Comparison of ENCODE assay signal across 2 cellular contexts in the genomic region with DNA sequence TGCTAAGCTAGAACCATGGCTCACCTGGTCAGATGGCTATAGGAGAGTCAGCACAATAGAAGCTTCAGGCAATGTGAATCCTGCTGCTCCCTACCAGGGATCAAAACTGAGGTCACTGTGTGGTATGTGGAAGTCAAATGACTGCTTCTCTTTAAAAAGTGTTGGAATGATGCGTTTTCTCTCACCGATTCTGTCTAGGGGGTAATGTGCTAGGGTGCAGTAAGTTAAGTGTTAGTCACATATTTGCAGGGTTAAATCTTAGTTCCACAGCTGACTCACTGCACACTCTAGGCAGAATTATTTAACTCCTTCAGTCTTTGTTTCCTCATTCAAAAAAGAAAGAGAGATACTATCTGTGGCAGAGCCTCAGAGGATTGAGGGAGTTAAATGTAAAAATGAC.
TF ChIP-seq lines count a peak whose summit lies in the region.

No MANE protein-coding gene starts in this region.

TF ChIP-seq in IMR-90, 13 proteins besides CTCF, POLR2A, EP300 and RAD21:
- TF ChIP-seq MAFK (IDR thresholded peaks at IDR 0.05; ENCODE audit: low read depth, low read length) (peak; percentile 12; the same call in 1 of the 2 replicates), MXI1 (IDR thresholded peaks at IDR 0.05; ENCODE audit: borderline replicate concordance, low read depth, low read length) (no peak), FOS (IDR thresholded peaks at IDR 0.05; ENCODE audit: low read depth, low read length) (peak; percentile 41; the same call in 1 of the 2 replicates), SMC3 (IDR thresholded peaks at IDR 0.05; ENCODE audit: low read depth, low read length) (no peak), BHLHE40 (IDR thresholded peaks at IDR 0.05; ENCODE audit: low read depth, low read length) (peak; percentile 23; the same call in 1 of the 2 replicates)
- TF ChIP-seq, protein P1, sequence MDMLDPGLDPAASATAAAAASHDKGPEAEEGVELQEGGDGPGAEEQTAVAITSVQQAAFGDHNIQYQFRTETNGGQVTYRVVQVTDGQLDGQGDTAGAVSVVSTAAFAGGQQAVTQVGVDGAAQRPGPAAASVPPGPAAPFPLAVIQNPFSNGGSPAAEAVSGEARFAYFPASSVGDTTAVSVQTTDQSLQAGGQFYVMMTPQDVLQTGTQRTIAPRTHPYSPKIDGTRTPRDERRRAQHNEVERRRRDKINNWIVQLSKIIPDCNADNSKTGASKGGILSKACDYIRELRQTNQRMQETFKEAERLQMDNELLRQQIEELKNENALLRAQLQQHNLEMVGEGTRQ (IDR thresholded peaks at IDR 0.05; ENCODE audit: low read depth, low read length), result no peak
TF ChIP-seq in IMR-90: peak in this region for 3.

TF ChIP-seq in endothelial cell of umbilical vein, 7 proteins besides CTCF, POLR2A, EP300 and RAD21:
- TF ChIP-seq MAX (IDR thresholded peaks at IDR 0.05; ENCODE audit: insufficient read depth, insufficient read length) (no peak), GATA2 (IDR thresholded peaks at IDR 0.05; ENCODE audit: insufficient read depth, insufficient read length, low read depth, low read length) (no peak), FOS (IDR thresholded peaks at IDR 0.05; ENCODE audit: borderline replicate concordance, insufficient read depth, low read length) (peak; percentile 8)
